ENCODE assay signal across 14 cellular contexts in genomic region chr5:150573867-150574817, GRCh38.
DNase-seq lines count a peak whose midpoint lies in the region; ATAC-seq and TF ChIP-seq lines count a peak whose summit lies in the region.
"Had no signal": no experiment of that assay in that cellular context is flagged by ENCODE, and none has a peak within 500 bp of the region (broad histone marks: within the 10 kb centered on the region; RNA-seq: fewer than 3 reads in every experiment).

No MANE protein-coding gene starts in this region.

- H3K27me3 Mint-ChIP-seq in HFFc6 (ENCODE audit: insufficient read depth) (peaks cover 2% of the 10 kb centered on the region), nephron (ENCODE audit: low read depth) (peaks cover 6% of the 10 kb centered on the region)
- H3K27me3 Mint-ChIP-seq: naive B cell had no signal

- H3K9me3 Mint-ChIP-seq in HFFc6, result no peaks in the 10 kb centered on the region
- no peaks in the 10 kb centered on the region for H3K9me3 Mint-ChIP-seq in nephron
- H3K9me3 Mint-ChIP-seq: immature natural killer cell; T-helper 2 cell treated with Interferon-gamma antibody and Interleukin-4, amounts not matched to agents 5 μg/mL and 100 μg/mL, for 36 hours had no signal

- no peak for ATAC-seq in GM18867 (IDR thresholded peaks at IDR 0.05; ENCODE audit: unreplicated experiment)

- H3K4me1 Mint-ChIP-seq in HFFc6 (ENCODE audit: low read depth), result 0 out of 2 replicates have a peak, but pooled peaks cover 5% of the 10 kb centered on the region
- H3K4me1 Mint-ChIP-seq in nephron, result peaks cover 37% of the 10 kb centered on the region
- H3K4me1 Mint-ChIP-seq: immature natural killer cell had no signal

- no peaks in the 10 kb centered on the region for H3K36me3 Mint-ChIP-seq in HFFc6 (ENCODE audit: low read depth)
- no peaks in the 10 kb centered on the region for H3K36me3 Mint-ChIP-seq in nephron (ENCODE audit: low read depth)
- H3K36me3 Mint-ChIP-seq: immature natural killer cell, naive B cell had no signal

- no peak overlapping the region for H3K27ac ChIP-seq in coronary artery
- H3K27ac ChIP-seq: tibial artery had no signal

- TF ChIP-seq CTCF in HFFc6 (IDR thresholded peaks at IDR 0.05), result peak; percentile 59
- peak; percentile 10 for TF ChIP-seq CTCF in cardiac fibroblast (IDR thresholded peaks at IDR 0.05; ENCODE audit: low read depth, low read length)
- TF ChIP-seq CTCF in nephron (IDR thresholded peaks at IDR 0.05; ENCODE audit: unreplicated experiment in 3 of 3), result no peak
- no peak for TF ChIP-seq CTCF in coronary artery (IDR thresholded peaks at IDR 0.05)

- no peak overlapping the region for H3K4me3 Mint-ChIP-seq in HFFc6
- H3K4me3 Mint-ChIP-seq in nephron, result no peak overlapping the region
- H3K4me3 Mint-ChIP-seq: immature natural killer cell; naive B cell; T-helper 2 cell treated with Interferon-gamma antibody and Interleukin-4, amounts not matched to agents 5 μg/mL and 100 μg/mL, for 36 hours had no signal

- DNase-seq in Daoy (ENCODE audit: low read depth), result peak; percentile 37
- DNase-seq in HFFc6, result no peak
- DNase-seq in cardiac fibroblast (ENCODE audit: low read depth in 2 of 2), result no peak
- no peak for DNase-seq in putamen (ENCODE audit: low spot score)
- DNase-seq in coronary artery (ENCODE audit: low spot score), result no peak
- DNase-seq: activated naive CD4-positive, alpha-beta T cell treated with Interleukin-2 at 50 U/mL for 16 hours; cortex of kidney; immature natural killer cell; naive B cell; NCI-H2081 treated with DMSO at 0.1 percent for 48 hours had no signal

- H3K4me3 ChIP-seq in cardiac fibroblast (replicated peaks in 1 of 2; ENCODE audit: low read depth in 2 of 2, low read length in 2 of 2) (no peak overlapping the region), coronary artery (no peak overlapping the region)
- H3K4me3 ChIP-seq: tibial artery had no signal

- no peak overlapping the region for H3K27ac Mint-ChIP-seq in HFFc6
- peak overlapping the region; percentile 78 to 95 (median 94) for H3K27ac Mint-ChIP-seq in nephron
- H3K27ac Mint-ChIP-seq: T-helper 2 cell treated with Interferon-gamma antibody and Interleukin-4, amounts not matched to agents 5 μg/mL and 100 μg/mL, for 36 hours had no signal

Comparison
In these comparisons a context has a peak if more than half of its experiments do, and no peak if none do; other contexts are left out.
1. CTCF ChIP-seq: peak in HFFc6 (single experiment) and cardiac fibroblast (single experiment); none in nephron (0 of 3) and coronary artery (single experiment).